In genomic region chr5:1536298-1537165, GRCh38 we compare ENCODE assay signal across 8 cellular contexts. TPM values are rescaled to one million over a fixed set of nuclear protein-coding genes. Genes with fewer than 3 reads are reported as not detected.
A peak's percentile ranks its signal among the peaks of the same experiment; 100 is the strongest.
DNase-seq lines count a peak whose midpoint lies in the region; ATAC-seq and TF ChIP-seq lines count a peak whose summit lies in the region.

No MANE protein-coding gene starts in this region.

- no peaks in the 10 kb centered on the region for H3K27me3 ChIP-seq in duodenal mucosa (ENCODE audit: control insufficient read depth in 1 of 2, insufficient read depth in 2 of 2, low read length in 2 of 2)
- H3K27me3 ChIP-seq in psoas muscle (ENCODE audit: insufficient read depth in 3 of 3, low read length in 2 of 3), result no peaks in the 10 kb centered on the region

- no peak for TF ChIP-seq CTCF in psoas muscle (IDR thresholded peaks at IDR 0.05)

- H3K36me3 ChIP-seq in duodenal mucosa (ENCODE audit: control insufficient read depth in 1 of 2, insufficient read depth in 2 of 2, low read length in 2 of 2) (no peaks in the 10 kb centered on the region), psoas muscle (ENCODE audit: insufficient read depth in 1 of 2, low read depth in 1 of 2) (no peaks in the 10 kb centered on the region)

- H3K9me3 ChIP-seq in duodenal mucosa (ENCODE audit: control insufficient read depth in 1 of 2, low read length in 2 of 2) (no peaks in the 10 kb centered on the region), psoas muscle (no peaks in the 10 kb centered on the region)

- WGBS in psoas muscle, 3 donors, result 59 to 68% (median 65%) methylated on average over 9 of the region's 9 CpGs

- H3K4me1 ChIP-seq in duodenal mucosa (ENCODE audit: control insufficient read depth in 1 of 2, insufficient read depth in 2 of 2, low read length in 2 of 2), result peaks cover 8 to 18% of the 10 kb centered on the region in 2 donors
- H3K4me1 ChIP-seq in psoas muscle, result no peaks in the 10 kb centered on the region

- peak; percentile 12 to 45 (median 34) for DNase-seq in activated CD4-positive, CD25-positive, alpha-beta regulatory T cell (lab: John Stamatoyannopoulos, UW)
- peak; percentile 11 to 46 for DNase-seq in psoas muscle
- no peak for DNase-seq in NCI-H1417 treated with DMSO at 0.1 percent for 48 hours (lab: John Stamatoyannopoulos, UW)
- no peak for DNase-seq in AML-193 (lab: John Stamatoyannopoulos, UW)
- DNase-seq in NCI-H2029 (lab: John Stamatoyannopoulos, UW), result no peak

- ATAC-seq in GM18909 (IDR thresholded peaks at IDR 0.05; ENCODE audit: poor library complexity, unreplicated experiment), result peak; percentile 97
- peak; percentile 90 for ATAC-seq in HG03103 (IDR thresholded peaks at IDR 0.05; ENCODE audit: low read depth, unreplicated experiment)
- ATAC-seq in psoas muscle, result peak in 2 of 4 donors; percentile 35 to 37

- H3K4me3 ChIP-seq in duodenal mucosa (ENCODE audit: low read depth in 1 of 2, low read length in 2 of 2) (peak overlapping the region; percentile 57 to 64), psoas muscle (peak overlapping the region; percentile 45)

- H3K9ac ChIP-seq in duodenal mucosa (ENCODE audit: low read depth in 1 of 2, low read length in 2 of 2), result peak overlapping the region; percentile 33 to 54

- intact Hi-C loops in psoas muscle (cut with DNase I), result no loop called here

- H3K27ac ChIP-seq in duodenal mucosa (ENCODE audit: low read depth, low read length) (no peak overlapping the region), psoas muscle (no peak overlapping the region)

RNA-seq across cellular contexts. Expression of gene LPCAT1, which starts 12.8 kb away (rescaled TPM):
- 1 to 10 TPM; 4.7 to 6.2 (median 6.1) TPM for total RNA-seq in psoas muscle
- polyA plus RNA-seq in psoas muscle, result 1 to 10 TPM; 2.4 to 4.2 (median 3.4) TPM

Comparison
In these comparisons a context has a peak if more than half of its experiments do, and no peak if none do; other contexts are left out.
1. DNase-seq: peak in activated CD4-positive, CD25-positive, alpha-beta regulatory T cell (4 of 4) and psoas muscle (2 of 2); none in NCI-H1417 treated with DMSO at 0.1 percent for 48 hours (single experiment), AML-193 (0 of 2) and NCI-H2029 (single experiment).